In genomic region chr16:28531777-28532744, GRCh38 we compare ENCODE assay signal across 1 cellular context.
TF ChIP-seq lines count a peak whose summit lies in the region.

No MANE protein-coding gene starts in this region.

TF ChIP-seq in endothelial cell of umbilical vein, 7 proteins besides CTCF, POLR2A, EP300 and RAD21:
- TF ChIP-seq EZH2 (IDR thresholded peaks at IDR 0.05; ENCODE audit: borderline replicate concordance, low read depth, low read length, severe bottlenecking): no peak
- no peak for TF ChIP-seq MAX (IDR thresholded peaks at IDR 0.05; ENCODE audit: insufficient read depth, insufficient read length)
- no peak for TF ChIP-seq JUN (IDR thresholded peaks at IDR 0.05; ENCODE audit: borderline replicate concordance, insufficient read depth, insufficient read length, low read depth)
- TF ChIP-seq MYC (IDR thresholded peaks at IDR 0.05; ENCODE audit: low read depth, low read length): no peak
- no peak for TF ChIP-seq GATA2 (IDR thresholded peaks at IDR 0.05; ENCODE audit: insufficient read depth, insufficient read length, low read depth, low read length)
- TF ChIP-seq POLR2AphosphoS5 (IDR thresholded peaks at IDR 0.05; ENCODE audit: insufficient read depth, low read depth, low read length): no peak
- TF ChIP-seq FOS (IDR thresholded peaks at IDR 0.05; ENCODE audit: borderline replicate concordance, insufficient read depth, low read length): no peak
TF ChIP-seq in endothelial cell of umbilical vein: peak in this region for 0.
